Comparison of ENCODE assay signal across 20 cellular contexts in genomic region chr12:56758728-56759269, GRCh38. TPM values are rescaled to one million over a fixed set of nuclear protein-coding genes. Genes with fewer than 3 reads are reported as not detected.
"Had no signal": no experiment of that assay in that cellular context is flagged by ENCODE, and none has a peak within 500 bp of the region (broad histone marks: within the 10 kb centered on the region; RNA-seq: fewer than 3 reads in every experiment).

No MANE protein-coding gene starts in this region.

- DNase-seq: activated CD4-positive, alpha-beta T cell treated with anti-CD3 and anti-CD28 coated beads, Interleukin-2, amount 50 U/mL, for 1 hour; activated CD4-positive, CD25-positive, alpha-beta regulatory T cell treated with anti-CD3 and anti-CD28 coated beads, Interleukin-2, amount 50 U/mL, for 72 hours; activated gamma-delta T cell; activated T-cell treated with anti-CD3 and anti-CD28 coated beads, Interleukin-2, amount 50 U/mL, for 72 hours; amygdala; body of pancreas; dorsolateral prefrontal cortex; foreskin melanocyte; glutamatergic neuron; kidney glomerular epithelial cell; left ventricle myocardium superior; mesendoderm; naive thymus-derived CD4-positive, alpha-beta T cell; pancreas; sigmoid colon; stimulated activated naive B cell treated with anti-CD40 and anti-IgM and Interleukin-4, amounts not matched to agents 10 μg/mL and 1 μg/mL and 100 μg/mL, for 72 hours; upper lobe of right lung had no signal

- H3K9me3 ChIP-seq: pancreas, sigmoid colon, upper lobe of right lung had no signal

- H3K27me3 ChIP-seq: body of pancreas, dorsolateral prefrontal cortex, pancreas, sigmoid colon, upper lobe of right lung had no signal

- H3K4me1 Mint-ChIP-seq: activated naive CD4-positive, alpha-beta T cell treated with anti-CD3 and anti-CD28 coated beads, Interleukin-2, amount 50 U/mL, for 24 hours had no signal

- H3K27ac Mint-ChIP-seq: activated naive CD4-positive, alpha-beta T cell treated with anti-CD3 and anti-CD28 coated beads, Interleukin-2, amount 50 U/mL, for 24 hours; activated T-cell treated with anti-CD3 and anti-CD28 coated beads, Interleukin-2, amount 50 U/mL, for 72 hours; stimulated activated naive B cell treated with anti-CD40 and anti-IgM and Interleukin-4, amounts not matched to agents 10 μg/mL and 1 μg/mL and 100 μg/mL, for 72 hours had no signal

- H3K9me3 Mint-ChIP-seq: activated naive CD4-positive, alpha-beta T cell treated with anti-CD3 and anti-CD28 coated beads, Interleukin-2, amount 50 U/mL, for 24 hours had no signal

- H3K27me3 Mint-ChIP-seq: activated naive CD4-positive, alpha-beta T cell treated with anti-CD3 and anti-CD28 coated beads, Interleukin-2, amount 50 U/mL, for 24 hours; stimulated activated naive B cell treated with anti-CD40 and anti-IgM and Interleukin-4, amounts not matched to agents 10 μg/mL and 1 μg/mL and 100 μg/mL, for 72 hours had no signal

- H3K4me3 Mint-ChIP-seq: activated naive CD4-positive, alpha-beta T cell treated with anti-CD3 and anti-CD28 coated beads, Interleukin-2, amount 50 U/mL, for 24 hours; activated T-cell treated with anti-CD3 and anti-CD28 coated beads, Interleukin-2, amount 50 U/mL, for 72 hours; naive thymus-derived CD4-positive, alpha-beta T cell; stimulated activated naive B cell treated with anti-CD40 and anti-IgM and Interleukin-4, amounts not matched to agents 10 μg/mL and 1 μg/mL and 100 μg/mL, for 72 hours had no signal

- ATAC-seq: activated T-cell treated with anti-CD3 and anti-CD28 coated beads, Interleukin-2, amount 50 U/mL, for 72 hours; left ventricle myocardium superior; naive thymus-derived CD4-positive, alpha-beta T cell; stimulated activated naive B cell treated with anti-CD40 and anti-IgM and Interleukin-4, amounts not matched to agents 10 μg/mL and 1 μg/mL and 100 μg/mL, for 72 hours; upper lobe of right lung had no signal

- H3K36me3 ChIP-seq: pancreas, sigmoid colon, upper lobe of right lung had no signal

- H3K4me3 ChIP-seq: body of pancreas, dorsolateral prefrontal cortex, pancreas, sigmoid colon, upper lobe of right lung had no signal

- H3K36me3 Mint-ChIP-seq: activated naive CD4-positive, alpha-beta T cell treated with anti-CD3 and anti-CD28 coated beads, Interleukin-2, amount 50 U/mL, for 24 hours; stimulated activated naive B cell treated with anti-CD40 and anti-IgM and Interleukin-4, amounts not matched to agents 10 μg/mL and 1 μg/mL and 100 μg/mL, for 72 hours had no signal

- H3K4me1 ChIP-seq: upper lobe of right lung had no signal

- H3K27ac ChIP-seq: dorsolateral prefrontal cortex, epithelial cell of prostate, pancreas, sigmoid colon, upper lobe of right lung had no signal

RNA-seq across cellular contexts. Expression of gene HSD17B6, which starts 4.3 kb away (rescaled TPM):
- total RNA-seq: cardiac septum had no signal
